In genomic region chr2:191257934-191258333, GRCh38 we compare ENCODE assay signal across 39 cellular contexts.
"Had no signal": no experiment of that assay in that cellular context is flagged by ENCODE, and none has a peak within 500 bp of the region (broad histone marks: within the 10 kb centered on the region; RNA-seq: fewer than 3 reads in every experiment).

No MANE protein-coding gene starts in this region.

- H3K4me1 Mint-ChIP-seq: activated naive CD4-positive, alpha-beta T cell treated with anti-CD3 and anti-CD28 coated beads, Interleukin-2, amount 10 ng/mL, durations not matched to agents 7 days and 5 days; activated naive CD4-positive, alpha-beta T cell treated with anti-CD3 and anti-CD28 coated beads, Interleukin-2, amount 50 U/mL, for 24 hours; activated naive CD8-positive, alpha-beta T cell treated with anti-CD3 and anti-CD28 coated beads for 36 hours; activated naive CD8-positive, alpha-beta T cell treated with anti-CD3 and anti-CD28 coated beads, Interleukin-2, amount 10 ng/mL, durations not matched to agents 7 days and 5 days; activated naive CD8-positive, alpha-beta T cell treated with anti-CD3 and anti-CD28 coated beads, Interleukin-2, amount 50 U/mL, for 24 hours; activated T-helper 17 cell treated with anti-CD3 and anti-CD28 coated beads, Interleukin-2, amount 50 U/mL, for 72 hours; central memory CD8-positive, alpha-beta T cell had no signal

- ATAC-seq: activated naive CD4-positive, alpha-beta T cell treated with anti-CD3 and anti-CD28 coated beads, Interleukin-2, amount 50 U/mL, for 72 hours; activated naive CD8-positive, alpha-beta T cell treated with anti-CD3 and anti-CD28 coated beads, Interleukin-2, amount 50 U/mL, for 24 hours; activated T-cell treated with anti-CD3 and anti-CD28 coated beads, Interleukin-2, amount 50 U/mL, for 4 hours; activated T-cell treated with anti-CD3 and anti-CD28 coated beads, Interleukin-2, amount 50 U/mL, for 72 hours; activated T-helper 17 cell treated with anti-CD3 and anti-CD28 coated beads, Interleukin-2, amount 50 U/mL, for 72 hours; body of pancreas had no signal

- H3K27ac ChIP-seq: adrenal gland, ascending aorta, body of pancreas, brain microvascular endothelial cell, breast epithelium, cardiac muscle cell had no signal

- H3K36me3 Mint-ChIP-seq: activated naive CD4-positive, alpha-beta T cell treated with anti-CD3 and anti-CD28 coated beads, Interleukin-2, amount 10 ng/mL, durations not matched to agents 7 days and 5 days; activated naive CD4-positive, alpha-beta T cell treated with anti-CD3 and anti-CD28 coated beads, Interleukin-2, amount 50 U/mL, for 24 hours; activated naive CD4-positive, alpha-beta T cell treated with anti-CD3 and anti-CD28 coated beads, Interleukin-2, amount 50 U/mL, for 72 hours; activated naive CD8-positive, alpha-beta T cell; activated naive CD8-positive, alpha-beta T cell treated with anti-CD3 and anti-CD28 coated beads for 36 hours; activated naive CD8-positive, alpha-beta T cell treated with anti-CD3 and anti-CD28 coated beads, Interleukin-2, amount 10 ng/mL, durations not matched to agents 7 days and 5 days; brain had no signal

- H3K9me3 Mint-ChIP-seq: activated naive CD4-positive, alpha-beta T cell treated with anti-CD3 and anti-CD28 coated beads for 36 hours; activated naive CD4-positive, alpha-beta T cell treated with anti-CD3 and anti-CD28 coated beads, Interleukin-2, amount 10 ng/mL, durations not matched to agents 7 days and 5 days; activated naive CD4-positive, alpha-beta T cell treated with anti-CD3 and anti-CD28 coated beads, Interleukin-2, amount 50 U/mL, for 24 hours; activated naive CD4-positive, alpha-beta T cell treated with anti-CD3 and anti-CD28 coated beads, Interleukin-2, amount 50 U/mL, for 72 hours; activated naive CD8-positive, alpha-beta T cell treated with anti-CD3 and anti-CD28 coated beads for 36 hours; activated naive CD8-positive, alpha-beta T cell treated with anti-CD3 and anti-CD28 coated beads, Interleukin-2, amount 10 ng/mL, durations not matched to agents 7 days and 5 days; activated naive CD8-positive, alpha-beta T cell treated with anti-CD3 and anti-CD28 coated beads, Interleukin-2, amount 50 U/mL, for 24 hours; activated T-cell treated with anti-CD3 and anti-CD28 coated beads, Interleukin-2, amount 50 U/mL, for 24 hours; activated T-cell treated with anti-CD3 and anti-CD28 coated beads, Interleukin-2, amount 50 U/mL, for 4 hours; activated T-cell treated with anti-CD3 and anti-CD28 coated beads, Interleukin-2, amount 50 U/mL, for 72 hours; activated T-helper 1 cell treated with anti-CD3 and anti-CD28 coated beads, Interleukin-12 subunit alpha, Interleukin-12 subunit beta, Interleukin-2, Interleukin-4 antibody, amounts not matched to agents 30 ng/mL and 10 ng/mL and 1 ng/mL, durations not matched to agents 14 hours and 24 hours and 36 hours; activated T-helper 17 cell treated with anti-CD3 and anti-CD28 coated beads, Interleukin-2, amount 50 U/mL, for 72 hours; activated T-helper 2 cell treated with anti-CD3 and anti-CD28 coated beads, Interferon-gamma antibody, Interleukin-2, Interleukin-4, amounts not matched to agents 10 μg/mL and 5 μg/mL and 100 μg/mL, durations not matched to agents 14 hours and 24 hours and 36 hours; central memory CD8-positive, alpha-beta T cell had no signal

- H3K4me3 Mint-ChIP-seq: activated naive CD4-positive, alpha-beta T cell treated with anti-CD3 and anti-CD28 coated beads for 36 hours; activated naive CD4-positive, alpha-beta T cell treated with anti-CD3 and anti-CD28 coated beads, Interleukin-2, amount 10 ng/mL, durations not matched to agents 7 days and 5 days; activated naive CD4-positive, alpha-beta T cell treated with anti-CD3 and anti-CD28 coated beads, Interleukin-2, amount 50 U/mL, for 24 hours; activated naive CD8-positive, alpha-beta T cell; activated naive CD8-positive, alpha-beta T cell treated with anti-CD3 and anti-CD28 coated beads for 36 hours; activated naive CD8-positive, alpha-beta T cell treated with anti-CD3 and anti-CD28 coated beads, Interleukin-2, amount 10 ng/mL, durations not matched to agents 7 days and 5 days; activated naive CD8-positive, alpha-beta T cell treated with anti-CD3 and anti-CD28 coated beads, Interleukin-2, amount 50 U/mL, for 24 hours; activated T-cell treated with anti-CD3 and anti-CD28 coated beads, Interleukin-2, amount 50 U/mL, for 24 hours; activated T-cell treated with anti-CD3 and anti-CD28 coated beads, Interleukin-2, amount 50 U/mL, for 4 hours; activated T-cell treated with anti-CD3 and anti-CD28 coated beads, Interleukin-2, amount 50 U/mL, for 72 hours; activated T-helper 1 cell treated with anti-CD3 and anti-CD28 coated beads, Interleukin-12 subunit alpha, Interleukin-12 subunit beta, Interleukin-2, Interleukin-4 antibody, amounts not matched to agents 30 ng/mL and 10 ng/mL and 1 ng/mL, durations not matched to agents 14 hours and 24 hours and 36 hours; activated T-helper 17 cell treated with anti-CD3 and anti-CD28 coated beads, Interleukin-2, amount 50 U/mL, for 72 hours; brain; central memory CD8-positive, alpha-beta T cell had no signal

- FAIRE-seq: bronchial epithelial cell had no signal

- H3K4me3 ChIP-seq: adrenal gland, ascending aorta, body of pancreas, breast epithelium, cardiac muscle cell had no signal

- DNase-seq: activated effector memory CD4-positive, alpha-beta T cell treated with anti-CD3 and anti-CD28 coated beads, Interleukin-2, amount 50 U/mL, for 16 hours; activated effector memory CD4-positive, alpha-beta T cell treated with Interleukin-2 at 50 U/mL for 16 hours; activated gamma-delta T cell; activated gamma-delta T cell treated with Interleukin-2 at 50 U/mL for 16 hours; activated naive CD4-positive, alpha-beta T cell; activated naive CD4-positive, alpha-beta T cell treated with anti-CD3 and anti-CD28 coated beads for 36 hours; activated naive CD4-positive, alpha-beta T cell treated with anti-CD3 and anti-CD28 coated beads, Interleukin-2, amount 10 ng/mL, durations not matched to agents 7 days and 5 days; activated naive CD4-positive, alpha-beta T cell treated with anti-CD3 and anti-CD28 coated beads, Interleukin-2, amount 50 U/mL, for 16 hours; activated naive CD4-positive, alpha-beta T cell treated with Interleukin-2 at 50 U/mL for 16 hours; activated naive CD8-positive, alpha-beta T cell treated with anti-CD3 and anti-CD28 coated beads for 36 hours; activated naive CD8-positive, alpha-beta T cell treated with anti-CD3 and anti-CD28 coated beads, Interleukin-2, amount 10 ng/mL, durations not matched to agents 7 days and 5 days; activated naive CD8-positive, alpha-beta T cell treated with anti-CD3 and anti-CD28 coated beads, Interleukin-2, amount 50 U/mL, for 24 hours; activated T-cell treated with anti-CD3 and anti-CD28 coated beads, Interleukin-2, amount 50 U/mL, for 1 hour; activated T-cell treated with anti-CD3 and anti-CD28 coated beads, Interleukin-2, amount 50 U/mL, for 24 hours; activated T-cell treated with anti-CD3 and anti-CD28 coated beads, Interleukin-2, amount 50 U/mL, for 4 hours; activated T-cell treated with anti-CD3 and anti-CD28 coated beads, Interleukin-2, amount 50 U/mL, for 48 hours; activated T-cell treated with anti-CD3 and anti-CD28 coated beads, Interleukin-2, amount 50 U/mL, for 72 hours; adrenal gland; amniotic stem cell; amygdala; anterior cingulate cortex; aorta; body of pancreas; brain microvascular endothelial cell; caudate nucleus; central memory CD4-positive, alpha-beta T cell; cerebellar nuclear complex had no signal

- H3K27me3 ChIP-seq: adrenal gland, ascending aorta, body of pancreas, brain microvascular endothelial cell, breast epithelium, cardiac muscle cell had no signal

- H3K4me1 ChIP-seq: breast epithelium had no signal

- H3K36me3 ChIP-seq: adrenal gland, ascending aorta, brain microvascular endothelial cell, breast epithelium, cardiac muscle cell had no signal

- H3K27me3 Mint-ChIP-seq: activated naive CD4-positive, alpha-beta T cell treated with anti-CD3 and anti-CD28 coated beads, Interleukin-2, amount 50 U/mL, for 24 hours; activated naive CD8-positive, alpha-beta T cell; activated naive CD8-positive, alpha-beta T cell treated with anti-CD3 and anti-CD28 coated beads for 36 hours; activated naive CD8-positive, alpha-beta T cell treated with anti-CD3 and anti-CD28 coated beads, Interleukin-2, amount 10 ng/mL, durations not matched to agents 7 days and 5 days; activated T-cell treated with anti-CD3 and anti-CD28 coated beads, Interleukin-2, amount 50 U/mL, for 24 hours had no signal

- H3K9me3 ChIP-seq: adrenal gland, ascending aorta, body of pancreas, breast epithelium had no signal

- H3K27ac Mint-ChIP-seq: activated naive CD4-positive, alpha-beta T cell treated with anti-CD3 and anti-CD28 coated beads for 36 hours; activated naive CD4-positive, alpha-beta T cell treated with anti-CD3 and anti-CD28 coated beads, Interleukin-2, amount 10 ng/mL, durations not matched to agents 7 days and 5 days; activated naive CD4-positive, alpha-beta T cell treated with anti-CD3 and anti-CD28 coated beads, Interleukin-2, amount 50 U/mL, for 24 hours; activated naive CD4-positive, alpha-beta T cell treated with anti-CD3 and anti-CD28 coated beads, Interleukin-2, amount 50 U/mL, for 72 hours; activated naive CD8-positive, alpha-beta T cell; activated naive CD8-positive, alpha-beta T cell treated with anti-CD3 and anti-CD28 coated beads for 36 hours; activated naive CD8-positive, alpha-beta T cell treated with anti-CD3 and anti-CD28 coated beads, Interleukin-2, amount 10 ng/mL, durations not matched to agents 7 days and 5 days; activated naive CD8-positive, alpha-beta T cell treated with anti-CD3 and anti-CD28 coated beads, Interleukin-2, amount 50 U/mL, for 24 hours; activated T-cell treated with anti-CD3 and anti-CD28 coated beads, Interleukin-2, amount 50 U/mL, for 24 hours; activated T-cell treated with anti-CD3 and anti-CD28 coated beads, Interleukin-2, amount 50 U/mL, for 72 hours; activated T-helper 1 cell treated with anti-CD3 and anti-CD28 coated beads, Interleukin-12 subunit alpha, Interleukin-12 subunit beta, Interleukin-2, Interleukin-4 antibody, amounts not matched to agents 30 ng/mL and 10 ng/mL and 1 ng/mL, durations not matched to agents 14 hours and 24 hours and 36 hours; activated T-helper 17 cell treated with anti-CD3 and anti-CD28 coated beads, Interleukin-2, amount 50 U/mL, for 72 hours; activated T-helper 2 cell treated with anti-CD3 and anti-CD28 coated beads, Interferon-gamma antibody, Interleukin-2, Interleukin-4, amounts not matched to agents 10 μg/mL and 5 μg/mL and 100 μg/mL, durations not matched to agents 14 hours and 24 hours and 36 hours; brain had no signal
